24 cellular contexts compared by ENCODE assay signal in the genomic region with DNA sequence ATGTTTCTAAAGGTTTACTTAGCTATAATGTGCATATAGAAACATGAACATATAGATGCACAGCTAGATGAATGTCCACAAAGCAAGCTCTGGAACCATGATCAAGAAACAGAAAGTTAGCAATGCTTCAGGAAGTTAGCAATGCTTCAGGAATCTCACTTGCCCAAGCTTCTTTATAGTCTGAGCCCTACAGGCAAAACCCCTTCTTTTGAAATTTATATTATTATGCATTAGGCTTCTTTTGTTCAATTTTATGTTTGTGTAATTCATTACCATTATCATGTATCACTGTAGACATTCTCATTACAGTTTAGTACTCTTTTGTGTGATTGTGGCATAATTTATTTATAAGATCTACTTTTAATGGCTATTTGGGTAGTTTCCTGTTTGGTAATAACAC.
A peak's percentile ranks its signal among the peaks of the same experiment; 100 is the strongest.
DNase-seq lines count a peak whose midpoint lies in the region; ATAC-seq and TF ChIP-seq lines count a peak whose summit lies in the region.
"Had no signal": no experiment of that assay in that cellular context is flagged by ENCODE, and none has a peak within 500 bp of the region (broad histone marks: within the 10 kb centered on the region; RNA-seq: fewer than 3 reads in every experiment).

No MANE protein-coding gene starts in this region.

- H3K27me3 ChIP-seq in A673 (replicated peaks; ENCODE audit: insufficient read depth, low read depth, low read length, poor library complexity) (no peaks in the 10 kb centered on the region), esophagus squamous epithelium (no peaks in the 10 kb centered on the region)
- H3K27me3 ChIP-seq: BLaER1, upper lobe of right lung had no signal

- no peaks in the 10 kb centered on the region for H3K27me3 Mint-ChIP-seq in activated T-helper 17 cell treated with anti-CD3 and anti-CD28 coated beads, Interleukin-2, amount 50 U/mL, for 72 hours
- H3K27me3 Mint-ChIP-seq: activated CD4-positive, alpha-beta T cell treated with anti-CD3 and anti-CD28 coated beads for 36 hours; activated naive CD4-positive, alpha-beta T cell treated with anti-CD3 and anti-CD28 coated beads, Interleukin-2, amount 10 ng/mL, durations not matched to agents 7 days and 5 days; IgD-negative memory B cell; T-cell had no signal

- DNase-seq in A673 (ENCODE audit: low spot score), result peak; percentile 55
- peak; percentile 61 for DNase-seq in M059J (ENCODE audit: low read depth)
- DNase-seq in astrocyte of the hippocampus (ENCODE audit: low read depth, low spot score), result peak; percentile 33
- DNase-seq in glomerular visceral epithelial cell (ENCODE audit: extremely low spot score), result peak; percentile 4
- DNase-seq in NCI-H345 treated with DMSO at 0.1 percent for 48 hours (lab: John Stamatoyannopoulos, UW; ENCODE audit: unreplicated experiment), result no peak
- DNase-seq in esophagus squamous epithelium (lab: John Stamatoyannopoulos, UW), result no peak
- DNase-seq: activated CD4-positive, alpha-beta T cell treated with anti-CD3 and anti-CD28 coated beads for 36 hours; activated naive CD4-positive, alpha-beta T cell treated with anti-CD3 and anti-CD28 coated beads, Interleukin-2, amount 10 ng/mL, durations not matched to agents 7 days and 5 days; activated T-cell treated with anti-CD3 and anti-CD28 coated beads, Interleukin-2, amount 50 U/mL, for 48 hours; cerebellar nuclear complex; GOT3; head of caudate nucleus; NCI-H146; NCI-H2171 treated with DMSO at 0.1 percent for 48 hours; posterior cingulate gyrus; SHP77; T-cell; upper lobe of right lung had no signal

- no peak overlapping the region for H3K4me3 ChIP-seq in A673 (ENCODE audit: low read depth, low read length, poor library complexity, severe bottlenecking)
- H3K4me3 ChIP-seq in esophagus squamous epithelium, result no peak overlapping the region
- H3K4me3 ChIP-seq: BLaER1, upper lobe of right lung had no signal

- peaks cover 7% of the 10 kb centered on the region for H3K9me3 Mint-ChIP-seq in activated T-helper 17 cell treated with anti-CD3 and anti-CD28 coated beads, Interleukin-2, amount 50 U/mL, for 72 hours

- intact Hi-C loops in A673 (cut with micrococcal nuclease; ENCODE audit: unreplicated experiment) (loop anchor here (1.0 kb wide), 1 partner anchor 9 kb away; no protein-coding TSS in a partner anchor), esophagus squamous epithelium (cut with DNase I) (no loop called here)

- TF ChIP-seq CTCF in A673 (conservative IDR thresholded peaks at IDR 0.05; ENCODE audit: low read depth, low read length) (no peak), esophagus squamous epithelium (IDR thresholded peaks at IDR 0.05) (no peak)

- no peak for TF ChIP-seq POLR2A in esophagus squamous epithelium (IDR thresholded peaks at IDR 0.05)

- no peak overlapping the region for H3K27ac ChIP-seq in A673 (ENCODE audit: low read depth, low read length, poor library complexity, severe bottlenecking)
- no peak overlapping the region for H3K27ac ChIP-seq in esophagus squamous epithelium
- H3K27ac ChIP-seq: BLaER1, upper lobe of right lung had no signal

- H3K36me3 ChIP-seq in A673 (ENCODE audit: insufficient read depth, low read length, poor library complexity, severe bottlenecking) (no peaks in the 10 kb centered on the region), esophagus squamous epithelium (no peaks in the 10 kb centered on the region)
- H3K36me3 ChIP-seq: BLaER1, upper lobe of right lung had no signal

- no peak for ATAC-seq in GM18511 (IDR thresholded peaks at IDR 0.05; ENCODE audit: unreplicated experiment)
- ATAC-seq in activated T-helper 17 cell treated with anti-CD3 and anti-CD28 coated beads, Interleukin-2, amount 50 U/mL, for 72 hours (replicated peaks), result no peak
- ATAC-seq: activated CD4-positive, alpha-beta T cell treated with anti-CD3 and anti-CD28 coated beads for 36 hours; esophagus mucosa; T-cell; upper lobe of right lung had no signal

- POLR2A ChIA-PET in A673 (lab: Charles Lee; ENCODE audit: low non-redundant PET), result no interaction called here

- H3K4me3 Mint-ChIP-seq in activated T-helper 17 cell treated with anti-CD3 and anti-CD28 coated beads, Interleukin-2, amount 50 U/mL, for 72 hours, result no peak overlapping the region
- H3K4me3 Mint-ChIP-seq: activated CD4-positive, alpha-beta T cell treated with anti-CD3 and anti-CD28 coated beads for 36 hours; activated naive CD4-positive, alpha-beta T cell treated with anti-CD3 and anti-CD28 coated beads, Interleukin-2, amount 10 ng/mL, durations not matched to agents 7 days and 5 days; IgD-negative memory B cell; neural crest cell; T-cell had no signal

- H3K36me3 Mint-ChIP-seq in activated T-helper 17 cell treated with anti-CD3 and anti-CD28 coated beads, Interleukin-2, amount 50 U/mL, for 72 hours (ENCODE audit: low read depth), result no peaks in the 10 kb centered on the region
- H3K36me3 Mint-ChIP-seq: activated naive CD4-positive, alpha-beta T cell treated with anti-CD3 and anti-CD28 coated beads, Interleukin-2, amount 10 ng/mL, durations not matched to agents 7 days and 5 days; IgD-negative memory B cell; T-cell had no signal

- H3K4me1 ChIP-seq in A673 (ENCODE audit: insufficient read depth, low read length, poor library complexity, severe bottlenecking) (no peaks in the 10 kb centered on the region), esophagus squamous epithelium (no peaks in the 10 kb centered on the region)
- H3K4me1 ChIP-seq: BLaER1, upper lobe of right lung had no signal

- H3K4me1 Mint-ChIP-seq in activated T-helper 17 cell treated with anti-CD3 and anti-CD28 coated beads, Interleukin-2, amount 50 U/mL, for 72 hours, result no peaks in the 10 kb centered on the region
- H3K4me1 Mint-ChIP-seq: activated CD4-positive, alpha-beta T cell treated with anti-CD3 and anti-CD28 coated beads for 36 hours; activated naive CD4-positive, alpha-beta T cell treated with anti-CD3 and anti-CD28 coated beads, Interleukin-2, amount 10 ng/mL, durations not matched to agents 7 days and 5 days; IgD-negative memory B cell; T-cell had no signal

- H3K9me3 ChIP-seq in A673 (ENCODE audit: low read depth, low read length, poor library complexity, severe bottlenecking), result no peaks in the 10 kb centered on the region
- no peaks in the 10 kb centered on the region for H3K9me3 ChIP-seq in esophagus squamous epithelium
- H3K9me3 ChIP-seq: BLaER1, upper lobe of right lung had no signal

- no peak overlapping the region for H3K27ac Mint-ChIP-seq in activated T-helper 17 cell treated with anti-CD3 and anti-CD28 coated beads, Interleukin-2, amount 50 U/mL, for 72 hours
- H3K27ac Mint-ChIP-seq: activated CD4-positive, alpha-beta T cell treated with anti-CD3 and anti-CD28 coated beads for 36 hours; activated naive CD4-positive, alpha-beta T cell treated with anti-CD3 and anti-CD28 coated beads, Interleukin-2, amount 10 ng/mL, durations not matched to agents 7 days and 5 days; IgD-negative memory B cell; T-cell had no signal

- CTCF ChIA-PET in A673 (lab: Charles Lee), result no interaction called here

- no TSS peak for BruUV-seq in A673 (replicated peaks; lab: Mats Ljungman, UMichigan)

Comparison
In these comparisons a context has a peak if more than half of its experiments do, and no peak if none do; other contexts are left out.
1. DNase-seq: peak in A673 (single experiment), M059J (single experiment), astrocyte of the hippocampus (single experiment) and glomerular visceral epithelial cell (single experiment); none in NCI-H345 treated with DMSO at 0.1 percent for 48 hours (single experiment) and esophagus squamous epithelium (single experiment).